Comparison of ENCODE assay signal across 2 cellular contexts in the genomic region with DNA sequence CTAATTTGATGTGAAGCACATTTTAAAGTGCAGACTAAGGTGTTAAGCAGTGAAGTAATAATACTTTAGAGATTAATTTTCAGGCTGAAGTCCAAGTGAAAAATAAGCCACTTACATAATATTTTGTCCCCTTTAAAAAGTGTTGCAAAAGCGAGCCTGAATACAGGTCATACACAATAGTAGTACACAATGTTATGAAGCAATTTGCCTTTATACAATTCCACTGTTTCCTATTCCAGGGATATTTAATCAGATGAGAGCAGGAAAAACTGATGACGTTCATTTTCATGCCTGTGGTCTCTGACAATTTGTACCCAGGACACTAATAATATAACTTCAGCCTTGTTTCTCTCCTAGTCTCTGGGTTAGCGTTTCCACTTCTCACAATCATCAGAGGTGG.
TF ChIP-seq lines count a peak whose summit lies in the region.

No MANE protein-coding gene starts in this region.

TF ChIP-seq in SK-N-SH, 30 proteins besides CTCF, POLR2A, EP300 and RAD21 (continued from another document):
- TF ChIP-seq SMC3 (IDR thresholded peaks at IDR 0.05; ENCODE audit: low read depth, low read length), result no peak
- TF ChIP-seq, protein P1, sequence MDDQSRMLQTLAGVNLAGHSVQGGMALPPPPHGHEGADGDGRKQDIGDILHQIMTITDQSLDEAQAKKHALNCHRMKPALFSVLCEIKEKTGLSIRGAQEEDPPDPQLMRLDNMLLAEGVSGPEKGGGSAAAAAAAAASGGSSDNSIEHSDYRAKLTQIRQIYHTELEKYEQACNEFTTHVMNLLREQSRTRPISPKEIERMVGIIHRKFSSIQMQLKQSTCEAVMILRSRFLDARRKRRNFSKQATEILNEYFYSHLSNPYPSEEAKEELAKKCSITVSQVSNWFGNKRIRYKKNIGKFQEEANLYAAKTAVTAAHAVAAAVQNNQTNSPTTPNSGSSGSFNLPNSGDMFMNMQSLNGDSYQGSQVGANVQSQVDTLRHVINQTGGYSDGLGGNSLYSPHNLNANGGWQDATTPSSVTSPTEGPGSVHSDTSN (IDR thresholded peaks at IDR 0.05), result no peak
- no peak for TF ChIP-seq MXI1 (IDR thresholded peaks at IDR 0.05; ENCODE audit: low read depth, low read length)
- TF ChIP-seq EZH2phosphoT487 (IDR thresholded peaks at IDR 0.05; ENCODE audit: borderline replicate concordance, low read depth), result no peak
- TF ChIP-seq FOXJ3 (CRISPR knock-in tag; IDR thresholded peaks at IDR 0.05), result no peak
- TF ChIP-seq RFX5 (IDR thresholded peaks at IDR 0.05; ENCODE audit: low read length), result no peak

TF ChIP-seq in SK-N-SH treated with all-trans-retinoic acid at 6 μM for 48 hours, 23 proteins besides CTCF, POLR2A, EP300 and RAD21:
- TF ChIP-seq, protein P2, sequence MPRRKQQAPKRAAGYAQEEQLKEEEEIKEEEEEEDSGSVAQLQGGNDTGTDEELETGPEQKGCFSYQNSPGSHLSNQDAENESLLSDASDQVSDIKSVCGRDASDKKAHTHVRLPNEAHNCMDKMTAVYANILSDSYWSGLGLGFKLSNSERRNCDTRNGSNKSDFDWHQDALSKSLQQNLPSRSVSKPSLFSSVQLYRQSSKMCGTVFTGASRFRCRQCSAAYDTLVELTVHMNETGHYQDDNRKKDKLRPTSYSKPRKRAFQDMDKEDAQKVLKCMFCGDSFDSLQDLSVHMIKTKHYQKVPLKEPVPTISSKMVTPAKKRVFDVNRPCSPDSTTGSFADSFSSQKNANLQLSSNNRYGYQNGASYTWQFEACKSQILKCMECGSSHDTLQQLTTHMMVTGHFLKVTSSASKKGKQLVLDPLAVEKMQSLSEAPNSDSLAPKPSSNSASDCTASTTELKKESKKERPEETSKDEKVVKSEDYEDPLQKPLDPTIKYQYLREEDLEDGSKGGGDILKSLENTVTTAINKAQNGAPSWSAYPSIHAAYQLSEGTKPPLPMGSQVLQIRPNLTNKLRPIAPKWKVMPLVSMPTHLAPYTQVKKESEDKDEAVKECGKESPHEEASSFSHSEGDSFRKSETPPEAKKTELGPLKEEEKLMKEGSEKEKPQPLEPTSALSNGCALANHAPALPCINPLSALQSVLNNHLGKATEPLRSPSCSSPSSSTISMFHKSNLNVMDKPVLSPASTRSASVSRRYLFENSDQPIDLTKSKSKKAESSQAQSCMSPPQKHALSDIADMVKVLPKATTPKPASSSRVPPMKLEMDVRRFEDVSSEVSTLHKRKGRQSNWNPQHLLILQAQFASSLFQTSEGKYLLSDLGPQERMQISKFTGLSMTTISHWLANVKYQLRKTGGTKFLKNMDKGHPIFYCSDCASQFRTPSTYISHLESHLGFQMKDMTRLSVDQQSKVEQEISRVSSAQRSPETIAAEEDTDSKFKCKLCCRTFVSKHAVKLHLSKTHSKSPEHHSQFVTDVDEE (CRISPR knock-in tag; IDR thresholded peaks at IDR 0.05), result no peak
- TF ChIP-seq RARB (CRISPR knock-in tag; IDR thresholded peaks at IDR 0.05) (no peak), POU6F1 (CRISPR knock-in tag; IDR thresholded peaks at IDR 0.05; ENCODE audit: borderline replicate concordance, low read depth) (no peak), ISL1 (CRISPR knock-in tag; IDR thresholded peaks at IDR 0.05) (no peak), CREB5 (CRISPR knock-in tag; IDR thresholded peaks at IDR 0.05; ENCODE audit: low read depth) (no peak), BACH2 (CRISPR knock-in tag; IDR thresholded peaks at IDR 0.05; ENCODE audit: borderline replicate concordance) (no peak), CSDC2 (CRISPR knock-in tag; IDR thresholded peaks at IDR 0.05) (no peak), ZC3H10 (CRISPR knock-in tag; IDR thresholded peaks at IDR 0.05) (no peak), PPARA (CRISPR knock-in tag; IDR thresholded peaks at IDR 0.05; ENCODE audit: borderline replicate concordance) (no peak), TOX (CRISPR knock-in tag; IDR thresholded peaks at IDR 0.05; ENCODE audit: borderline replicate concordance) (no peak), TCF4 (CRISPR knock-in tag; IDR thresholded peaks at IDR 0.05; ENCODE audit: borderline replicate concordance) (no peak), SNAI2 (CRISPR knock-in tag; IDR thresholded peaks at IDR 0.05) (no peak), ESRRG (CRISPR knock-in tag; IDR thresholded peaks at IDR 0.05) (no peak), ZNF8 (CRISPR knock-in tag; IDR thresholded peaks at IDR 0.05) (no peak), ZNF70 (CRISPR knock-in tag; IDR thresholded peaks at IDR 0.05) (no peak), ZNF565 (CRISPR knock-in tag; conservative IDR thresholded peaks at IDR 0.05; ENCODE audit: low read depth) (no peak), ARNTL (CRISPR knock-in tag; IDR thresholded peaks at IDR 0.05; ENCODE audit: borderline replicate concordance, low read depth) (no peak), ZFP30 (CRISPR knock-in tag; IDR thresholded peaks at IDR 0.05) (no peak), GLIS3 (CRISPR knock-in tag; IDR thresholded peaks at IDR 0.05) (no peak), PATZ1 (CRISPR knock-in tag; IDR thresholded peaks at IDR 0.05; ENCODE audit: borderline replicate concordance) (no peak)
TF ChIP-seq in SK-N-SH treated with all-trans-retinoic acid at 6 μM for 48 hours: peak in this region for 0.
